ENCODE assay signal across 1 cellular context in genomic region chr12:69046920-69047319, GRCh38.
TF ChIP-seq lines count a peak whose summit lies in the region.

No MANE protein-coding gene starts in this region.

TF ChIP-seq in IMR-90, 13 proteins besides CTCF, POLR2A, EP300 and RAD21 (continued from another document):
- no peak for TF ChIP-seq CEBPB (IDR thresholded peaks at IDR 0.05; ENCODE audit: low read depth, low read length)
